ENCODE assay signal across 8 cellular contexts in genomic region chr6:5996701-5997419, GRCh38. TPM values are rescaled to one million over a fixed set of nuclear protein-coding genes. Genes with fewer than 3 reads are reported as not detected.
DNase-seq lines count a peak whose midpoint lies in the region; ATAC-seq and TF ChIP-seq lines count a peak whose summit lies in the region.

No MANE protein-coding gene starts in this region.

- peak in 1 of 2 donors; percentile 39 for ATAC-seq in activated T-cell treated with anti-CD3 and anti-CD28 coated beads, Interleukin-2, amount 50 U/mL, for 4 hours
- ATAC-seq in gastrocnemius medialis, result no peak
- no peak for ATAC-seq in GM21360 (IDR thresholded peaks at IDR 0.05; ENCODE audit: unreplicated experiment)
- no peak for ATAC-seq in GM19035 (IDR thresholded peaks at IDR 0.05; ENCODE audit: unreplicated experiment)

- H3K4me1 ChIP-seq in right atrium auricular region (peaks cover 0 to 33% of the 10 kb centered on the region in 2 donors), gastrocnemius medialis (peaks cover 15 to 26% of the 10 kb centered on the region in 2 donors)

- in situ Hi-C loops in gastrocnemius medialis (cut with MboI; ENCODE audit: low sequenced_read_pairs in 4 of 4), result loop anchor here in 1 of 4 donors (25.0 kb wide), 1 partner anchor 535 kb away; no protein-coding TSS in a partner anchor

- peak overlapping the region; percentile 82 to 94 (median 90) for H3K4me3 Mint-ChIP-seq in IgD-negative memory B cell
- H3K4me3 Mint-ChIP-seq in activated T-cell treated with anti-CD3 and anti-CD28 coated beads, Interleukin-2, amount 50 U/mL, for 4 hours, result peak overlapping the region; percentile 76

- H3K9me3 ChIP-seq in right atrium auricular region (no peaks in the 10 kb centered on the region), gastrocnemius medialis (no peaks in the 10 kb centered on the region)

- peaks cover 23 to 38% (median 28%) of the 10 kb centered on the region in 3 donors for H3K4me1 Mint-ChIP-seq in IgD-negative memory B cell
- peaks cover 45% of the 10 kb centered on the region for H3K4me1 Mint-ChIP-seq in activated T-cell treated with anti-CD3 and anti-CD28 coated beads, Interleukin-2, amount 50 U/mL, for 4 hours (ENCODE audit: low read depth)

- H3K4me3 ChIP-seq in right atrium auricular region (peak overlapping the region; percentile 33 to 53), gastrocnemius medialis (peak overlapping the region; percentile 61 to 76 (median 64))

- TF ChIP-seq POLR2A in gastrocnemius medialis (IDR thresholded peaks at IDR 0.05), result no peak

- peak; percentile 9 for DNase-seq in COR-L47 (lab: John Stamatoyannopoulos, UW)
- no peak for DNase-seq in activated T-cell treated with anti-CD3 and anti-CD28 coated beads, Interleukin-2, amount 50 U/mL, for 4 hours
- no peak for DNase-seq in right atrium auricular region (ENCODE audit: low spot score)
- no peak for DNase-seq in gastrocnemius medialis
- no peak for DNase-seq in central memory CD4-positive, alpha-beta T cell

- peak overlapping the region; percentile 71 to 97 (median 89) for H3K27ac Mint-ChIP-seq in IgD-negative memory B cell

- H3K27ac ChIP-seq in right atrium auricular region (peak overlapping the region; percentile 56 to 60), gastrocnemius medialis (peak overlapping the region; percentile 45 to 74 (median 68))

- H3K27me3 Mint-ChIP-seq in IgD-negative memory B cell, result peaks cover 87% of the 10 kb centered on the region
- H3K27me3 Mint-ChIP-seq in activated T-cell treated with anti-CD3 and anti-CD28 coated beads, Interleukin-2, amount 50 U/mL, for 4 hours (ENCODE audit: low read depth), result peaks cover 85% of the 10 kb centered on the region

- no peaks in the 10 kb centered on the region for H3K36me3 ChIP-seq in right atrium auricular region
- no peaks in the 10 kb centered on the region for H3K36me3 ChIP-seq in gastrocnemius medialis

- TF ChIP-seq CTCF in right atrium auricular region (IDR thresholded peaks at IDR 0.05) (no peak), gastrocnemius medialis (IDR thresholded peaks at IDR 0.05 in 4 of 5, conservative IDR thresholded peaks at IDR 0.05 in 1 of 5) (no peak)

- intact Hi-C loops in gastrocnemius medialis (cut with DNase I; ENCODE audit: low total_unique reads), result no loop called here

- peaks cover 7% of the 10 kb centered on the region for H3K36me3 Mint-ChIP-seq in IgD-negative memory B cell
- H3K36me3 Mint-ChIP-seq in activated T-cell treated with anti-CD3 and anti-CD28 coated beads, Interleukin-2, amount 50 U/mL, for 4 hours (ENCODE audit: insufficient read depth), result peaks cover 4% of the 10 kb centered on the region

- H3K27me3 ChIP-seq in right atrium auricular region, result peaks cover 57 to 63% of the 10 kb centered on the region in 2 donors
- peaks cover 82 to 97% (median 92%) of the 10 kb centered on the region in 3 donors for H3K27me3 ChIP-seq in gastrocnemius medialis

- H3K9me3 Mint-ChIP-seq in IgD-negative memory B cell, result peaks cover 4 to 32% (median 15%) of the 10 kb centered on the region in 3 donors
- H3K9me3 Mint-ChIP-seq in activated T-cell treated with anti-CD3 and anti-CD28 coated beads, Interleukin-2, amount 50 U/mL, for 4 hours, result no peaks in the 10 kb centered on the region

RNA-seq across cellular contexts. Expression of gene NRN1, which starts 9.9 kb away (rescaled TPM):
- polyA plus RNA-seq in IgD-negative memory B cell, result 0.40 TPM
- total RNA-seq in activated T-cell treated with anti-CD3 and anti-CD28 coated beads, Interleukin-2, amount 50 U/mL, for 4 hours, result under 1 TPM in 2 of 3 donors, not detected in 1; 0.15 to 0.22 TPM
- total RNA-seq in right atrium auricular region (1 to 10 TPM; 6.6 to 7.5 TPM), gastrocnemius medialis (1 to 10 TPM; 6.4 to 9.9 (median 6.8) TPM)

Comparison
In these comparisons a context has a peak if more than half of its experiments do, and no peak if none do; other contexts are left out.
1. RNA of gene NRN1, which starts 9.9 kb away (total RNA-seq): 6.6 to 7.5 TPM in right atrium auricular region and 6.4 to 9.9 TPM in gastrocnemius medialis; 0.15 to 0.22 TPM in activated T-cell treated with anti-CD3 and anti-CD28 coated beads, Interleukin-2, amount 50 U/mL, for 4 hours; every median in the first group is over 4 times any median in the second.